ENCODE assay signal across 8 cellular contexts in the genomic region with DNA sequence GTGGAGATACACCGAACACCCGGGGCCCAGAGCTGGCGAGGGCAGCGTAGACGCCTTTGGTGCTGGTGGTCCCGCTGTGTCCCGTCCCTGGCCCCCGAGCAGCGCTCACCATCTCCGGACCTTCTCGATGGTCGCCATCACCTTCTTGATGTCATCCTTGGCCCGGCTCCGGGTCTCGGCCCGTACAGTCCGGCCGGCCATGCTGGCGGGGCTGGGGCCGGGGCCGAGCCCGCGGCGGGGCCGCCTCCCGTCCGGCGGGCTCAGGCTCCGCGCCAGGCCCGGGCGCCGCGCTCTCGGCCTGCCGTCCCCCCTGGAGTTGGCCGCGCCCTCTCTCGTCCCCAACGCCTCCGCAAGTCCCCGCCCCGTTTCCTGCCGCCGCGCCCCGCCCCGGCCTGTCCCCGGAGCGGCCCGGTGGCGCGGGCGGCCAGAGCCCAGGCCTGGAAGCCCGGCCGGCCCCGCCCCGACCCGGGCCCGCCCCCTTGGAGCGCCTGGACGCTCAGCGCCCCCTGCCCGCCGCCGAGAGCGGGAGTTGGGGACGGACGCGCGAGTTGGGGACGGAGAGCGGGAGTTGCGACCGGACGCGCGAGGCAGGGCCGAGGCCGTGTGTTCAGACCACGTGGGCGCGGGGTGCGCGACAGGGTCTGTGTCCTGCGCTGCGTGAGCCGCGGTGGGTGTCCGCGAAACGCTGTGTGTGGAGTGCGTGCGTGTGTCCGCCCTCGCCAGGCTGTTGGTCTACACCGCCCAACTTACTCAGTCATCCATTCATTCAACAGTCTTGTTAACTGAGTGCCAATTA. TPM values are rescaled to one million over a fixed set of nuclear protein-coding genes. Genes with fewer than 3 reads are reported as not detected.
DNase-seq lines count a peak whose midpoint lies in the region; ATAC-seq, FAIRE-seq and TF ChIP-seq lines count a peak whose summit lies in the region.

A gene (minus strand): TSS at position 334 of the 796 bp plus-strand sequence. CDS start 133 bp downstream, at position 201.

- no peak for FAIRE-seq in frontal cortex (lab: Jason Lieb, UNC)

- H3K4me1 ChIP-seq in SJSA1 (replicated peaks) (peaks cover 44% of the 10 kb centered on the region), neutrophil (ENCODE audit: control insufficient read depth in 1 of 2, insufficient read depth in 1 of 2, low read depth in 1 of 2, low read length in 1 of 2) (peaks cover 32 to 33% of the 10 kb centered on the region in 2 experiments)

- H3K27ac ChIP-seq in KOPT-K1 (ENCODE audit: low read depth, low read length, poor library complexity, severe bottlenecking) (peak within 1 kb of the TSS; percentile 59), SJSA1 (peak within 1 kb of the TSS; percentile 57), neutrophil (peak within 1 kb of the TSS; percentile 70), substantia nigra (ENCODE audit: low read depth, low read length, poor library complexity, severe bottlenecking) (peak within 1 kb of the TSS; percentile 87)

- TF ChIP-seq CTCF in neutrophil (IDR thresholded peaks at IDR 0.05), result peak; percentile 68

- DNase-seq in EL (peak; percentile 91), SJSA1 (ENCODE audit: low read depth in 1 of 2, low spot score in 2 of 2) (peak; percentile 72 to 95), frontal cortex (ENCODE audit: low spot score in 2 of 2) (peak; percentile 88), substantia nigra (lab: John Stamatoyannopoulos, UW) (peak in 48 of 49 donors; percentile 32 to 94 (median 77))
- peak in 3 of 4 experiments; percentile 41 to 71 (median 44) for DNase-seq in activated naive CD4-positive, alpha-beta T cell (lab: John Stamatoyannopoulos, UW)

- H3K27me3 ChIP-seq in SJSA1 (replicated peaks) (no peaks in the 10 kb centered on the region), neutrophil (no peaks in the 10 kb centered on the region)

- ATAC-seq in GM21737 (IDR thresholded peaks at IDR 0.05; ENCODE audit: unreplicated experiment), result peak; percentile 66

- H3K9me3 ChIP-seq in KOPT-K1 (ENCODE audit: insufficient read depth, low read length, poor library complexity, severe bottlenecking) (no peaks in the 10 kb centered on the region), SJSA1 (replicated peaks) (no peaks in the 10 kb centered on the region), neutrophil (no peaks in the 10 kb centered on the region)

- H3K36me3 ChIP-seq in KOPT-K1 (ENCODE audit: insufficient read depth, low read length) (peaks cover 25% of the 10 kb centered on the region; the same call in 1 of the 2 replicates), SJSA1 (peaks cover 30% of the 10 kb centered on the region), neutrophil (peaks cover 8% of the 10 kb centered on the region)

- peak within 1 kb of the TSS; percentile 85 for H3K4me3 ChIP-seq in SJSA1
- peak within 1 kb of the TSS; percentile 72 to 75 for H3K4me3 ChIP-seq in neutrophil (ENCODE audit: low read depth in 1 of 2, low read length in 1 of 2)

RNA-seq across cellular contexts. Expression of the gene that starts here (rescaled TPM):
- 52.8 and 58.5 TPM in 2 replicates for total RNA-seq in SJSA1 (2014; rRNA removed; shearing (Covaris generic))
- 41.6 TPM for total RNA-seq in frontal cortex

Comparison
In these comparisons a context has a peak if more than half of its experiments do, and no peak if none do; other contexts are left out.
1. Peak in every context shown above with its lines: DNase-seq, ATAC-seq, H3K4me3 ChIP-seq and H3K27ac ChIP-seq.